8 cellular contexts compared by ENCODE assay signal in the genomic region with DNA sequence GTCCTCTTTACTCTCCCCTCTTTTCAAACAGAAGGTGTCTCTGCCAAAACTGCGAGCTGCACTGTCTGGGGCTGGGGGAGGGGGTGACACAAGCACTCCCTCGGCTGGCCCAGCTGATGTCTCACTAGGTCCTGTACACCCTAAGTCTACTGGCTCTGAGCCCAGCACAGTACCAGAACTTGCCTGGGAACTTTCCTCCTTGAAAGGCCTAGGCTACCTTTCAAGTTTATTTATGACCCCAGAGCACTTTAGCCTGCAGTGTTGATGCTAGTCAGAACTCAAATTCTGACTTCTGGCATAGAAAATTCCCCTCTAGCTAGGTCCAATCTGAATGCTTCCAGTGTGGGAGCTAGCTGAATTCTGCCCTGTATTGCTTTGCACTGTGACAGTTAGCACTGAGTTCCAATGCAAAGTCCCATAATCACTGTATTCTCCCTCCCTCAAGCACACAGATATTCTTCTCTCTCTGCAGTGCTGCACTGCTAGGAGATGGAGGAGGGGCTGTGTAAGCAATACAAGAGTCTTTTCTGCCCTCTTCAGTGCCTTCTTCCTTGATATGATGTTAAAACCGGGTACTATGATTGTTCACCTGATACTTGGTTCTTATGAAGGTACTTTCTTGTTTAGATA. TPM values are rescaled to one million over a fixed set of nuclear protein-coding genes. Genes with fewer than 3 reads are reported as not detected.
DNase-seq lines count a peak whose midpoint lies in the region; ATAC-seq and TF ChIP-seq lines count a peak whose summit lies in the region.
"Had no signal": no experiment of that assay in that cellular context is flagged by ENCODE, and none has a peak within 500 bp of the region (broad histone marks: within the 10 kb centered on the region; RNA-seq: fewer than 3 reads in every experiment).

No MANE protein-coding gene starts in this region.

- no peak overlapping the region for H3K23ac ChIP-seq in mesenchymal stem cell (ENCODE audit: low read length in 2 of 2)
- H3K23ac ChIP-seq in mesendoderm (ENCODE audit: low read length): no peak overlapping the region

- ATAC-seq in upper lobe of left lung (ENCODE audit: low FRiP score in 2 of 2): peak; percentile 74 to 89
- ATAC-seq in GM18520 (IDR thresholded peaks at IDR 0.05; ENCODE audit: unreplicated experiment): no peak

- intact Hi-C loops in breast epithelium (cut with DNase I; ENCODE audit: low total_unique reads) (no loop called here), CD14-positive monocyte (cut with micrococcal nuclease) (no loop called here)

- TF ChIP-seq POLR2A in breast epithelium (IDR thresholded peaks at IDR 0.05) (no peak), upper lobe of left lung (IDR thresholded peaks at IDR 0.05) (no peak)

- no peaks in the 10 kb centered on the region for H3K9me3 ChIP-seq in breast epithelium
- peaks cover 16% of the 10 kb centered on the region for H3K9me3 ChIP-seq in mesenchymal stem cell (ENCODE audit: control insufficient read depth, low read length)
- H3K9me3 ChIP-seq in upper lobe of left lung: no peaks in the 10 kb centered on the region

- TF ChIP-seq CTCF in breast epithelium (IDR thresholded peaks at IDR 0.05): no peak
- no peak for TF ChIP-seq CTCF in upper lobe of left lung (IDR thresholded peaks at IDR 0.05)
- no peak for TF ChIP-seq CTCF in CD14-positive monocyte (IDR thresholded peaks at IDR 0.05)

- H3K4me2 ChIP-seq in mesenchymal stem cell (ENCODE audit: low read length, poor library complexity, severe bottlenecking) (no peak overlapping the region), mesendoderm (ENCODE audit: low read length) (no peak overlapping the region)

- H2BK5ac ChIP-seq in mesenchymal stem cell (ENCODE audit: low read depth, low read length, poor library complexity, severe bottlenecking) (no peak overlapping the region), mesendoderm (ENCODE audit: low read length) (no peak overlapping the region)

- no peak overlapping the region for H3K14ac ChIP-seq in mesenchymal stem cell (ENCODE audit: low read length in 2 of 2)

- H2BK12ac ChIP-seq in mesenchymal stem cell (ENCODE audit: low read length in 2 of 2): peak overlapping the region in 1 of 2 experiments; percentile 82

- no peak overlapping the region for H2AFZ ChIP-seq in mesenchymal stem cell (ENCODE audit: low read depth, low read length)

- H3K9ac ChIP-seq in mesenchymal stem cell (ENCODE audit: low read length): peak overlapping the region; percentile 71
- no peak overlapping the region for H3K9ac ChIP-seq in mesendoderm (ENCODE audit: low read length)

- H3K56ac ChIP-seq in mesendoderm (ENCODE audit: low read length): no peak overlapping the region

- no peaks in the 10 kb centered on the region for H3K27me3 ChIP-seq in breast epithelium
- no peaks in the 10 kb centered on the region for H3K27me3 ChIP-seq in mesenchymal stem cell (ENCODE audit: control insufficient read depth in 1 of 2, insufficient read depth in 1 of 2, low read length in 2 of 2)
- no peaks in the 10 kb centered on the region for H3K27me3 ChIP-seq in upper lobe of left lung
- no peaks in the 10 kb centered on the region for H3K27me3 ChIP-seq in mesendoderm (ENCODE audit: insufficient read depth, low read length, poor library complexity)

- peak overlapping the region; percentile 93 for H4K8ac ChIP-seq in mesenchymal stem cell (ENCODE audit: low read length)
- H4K8ac ChIP-seq in mesendoderm (ENCODE audit: low read depth, low read length): no peak overlapping the region

- no peak overlapping the region for H3K27ac Mint-ChIP-seq in CD14-positive monocyte

- H3K79me1 ChIP-seq in mesenchymal stem cell (replicated peaks; ENCODE audit: low read length, poor library complexity, severe bottlenecking) (peaks cover 3% of the 10 kb centered on the region), mesendoderm (ENCODE audit: low read length) (no peaks in the 10 kb centered on the region)

- peak in 1 of 4 donors; percentile 78 for TF ChIP-seq EP300 in upper lobe of left lung (IDR thresholded peaks at IDR 0.05)

- H3K27me3 Mint-ChIP-seq in CD14-positive monocyte (ENCODE audit: low read depth in 3 of 3): no peaks in the 10 kb centered on the region

- H3K4me1 ChIP-seq in breast epithelium: no peaks in the 10 kb centered on the region
- peaks cover 9% of the 10 kb centered on the region for H3K4me1 ChIP-seq in mesenchymal stem cell (ENCODE audit: control insufficient read depth, insufficient read depth, low read depth, low read length)
- H3K4me1 ChIP-seq in upper lobe of left lung: peaks cover 3 to 27% (median 11%) of the 10 kb centered on the region in 4 donors
- H3K4me1 ChIP-seq in mesendoderm (ENCODE audit: control insufficient read depth, low read depth, low read length): no peaks in the 10 kb centered on the region

- no peaks in the 10 kb centered on the region for H3K79me2 ChIP-seq in mesendoderm (ENCODE audit: control insufficient read depth, insufficient read depth, low read length)

- H2AK5ac ChIP-seq in mesenchymal stem cell (ENCODE audit: low read length, severe bottlenecking): peak overlapping the region; percentile 92
- no peak overlapping the region for H2AK5ac ChIP-seq in mesendoderm (ENCODE audit: low read length)

- H3K27ac ChIP-seq in breast epithelium: peak overlapping the region; percentile 81 to 92
- H3K27ac ChIP-seq in mesenchymal stem cell (ENCODE audit: low read length, poor library complexity, severe bottlenecking): peak overlapping the region; percentile 47
- peak overlapping the region; percentile 84 to 89 (median 86) for H3K27ac ChIP-seq in upper lobe of left lung
- no peak overlapping the region for H3K27ac ChIP-seq in mesendoderm (ENCODE audit: low read depth, low read length)

- no peak overlapping the region for H4K5ac ChIP-seq in mesendoderm (ENCODE audit: low read length)

- DNase-seq in LoVo (ENCODE audit: low spot score) (peak; percentile 35), breast epithelium (ENCODE audit: low spot score in 2 of 2) (peak in 1 of 2 donors; percentile 73), mesenchymal stem cell (peak; percentile 90), upper lobe of left lung (peak in 1 of 2 donors; percentile 93), CD14-positive monocyte (ENCODE audit: low spot score) (no peak), mesendoderm (no peak)
- DNase-seq: NCI-H1436 treated with DMSO at 0.1 percent for 48 hours had no signal

- H3K4ac ChIP-seq in mesenchymal stem cell (ENCODE audit: low read depth in 1 of 2, low read length in 2 of 2): peak overlapping the region; percentile 83 to 94
- H3K4ac ChIP-seq in mesendoderm (ENCODE audit: low read depth, low read length): no peak overlapping the region

- H2BK15ac ChIP-seq in mesenchymal stem cell (ENCODE audit: low read depth, poor library complexity, severe bottlenecking): no peak overlapping the region
- H2BK15ac ChIP-seq in mesendoderm (replicated peaks; ENCODE audit: low read depth): no peak overlapping the region

- H3K9me3 Mint-ChIP-seq in CD14-positive monocyte: peaks cover 0 to 4% (median 0%) of the 10 kb centered on the region in 7 donors

- peak overlapping the region; percentile 81 to 90 for H3K18ac ChIP-seq in mesenchymal stem cell (ENCODE audit: low read depth in 1 of 2, low read length in 2 of 2)
- H3K18ac ChIP-seq in mesendoderm (ENCODE audit: low read length): no peak overlapping the region

- no peak overlapping the region for H4K91ac ChIP-seq in mesenchymal stem cell (ENCODE audit: low read length)

- no peak overlapping the region for H3K4me3 Mint-ChIP-seq in CD14-positive monocyte

- no peak overlapping the region for H3K4me3 ChIP-seq in breast epithelium
- H3K4me3 ChIP-seq in mesenchymal stem cell (ENCODE audit: insufficient read depth in 1 of 2, low read depth in 1 of 2, low read length in 2 of 2): no peak overlapping the region
- no peak overlapping the region for H3K4me3 ChIP-seq in upper lobe of left lung
- H3K4me3 ChIP-seq in mesendoderm (ENCODE audit: low read length): no peak overlapping the region

- WGBS in mesenchymal stem cell: 41% methylated on average over 3 of the region's 3 CpGs
- WGBS in upper lobe of left lung, 2 donors: 29 to 39% methylated on average over 3 of the region's 3 CpGs
- WGBS in mesendoderm (ENCODE audit: extremely low coverage, insufficient coverage, low lambda C conversion rate): no CpG with 5 or more reads among the region's 3 CpGs

- H3K36me3 Mint-ChIP-seq in CD14-positive monocyte: no peaks in the 10 kb centered on the region

- H2BK120ac ChIP-seq in mesenchymal stem cell (ENCODE audit: low read depth, low read length) (peak overlapping the region; percentile 80), mesendoderm (ENCODE audit: low read depth, low read length) (no peak overlapping the region)

- H3K36me3 ChIP-seq in breast epithelium (no peaks in the 10 kb centered on the region), mesenchymal stem cell (ENCODE audit: control insufficient read depth in 1 of 2, insufficient read depth in 2 of 2, low read depth in 1 of 2, low read length in 2 of 2) (peaks cover 0 to 15% of the 10 kb centered on the region in 2 experiments), upper lobe of left lung (no peaks in the 10 kb centered on the region), mesendoderm (ENCODE audit: control insufficient read depth, insufficient read depth, low read length) (no peaks in the 10 kb centered on the region)

- H3K4me1 Mint-ChIP-seq in CD14-positive monocyte: no peaks in the 10 kb centered on the region

RNA-seq across cellular contexts. Expression of gene LURAP1L, which starts 10.5 kb away (rescaled TPM):
- total RNA-seq in breast epithelium (10 to 100 TPM; 12.3 to 25.2 (median 24.1) TPM), upper lobe of left lung (10 to 100 TPM; 25.4 to 59.7 (median 33.6) TPM)
- 32.8 TPM for polyA plus RNA-seq in mesenchymal stem cell (2013, experiment 1 of 2)
- polyA plus RNA-seq in mesenchymal stem cell (2013, experiment 2 of 2): 33.7 TPM
- not detected for polyA plus RNA-seq in CD14-positive monocyte
- 0.22 TPM for polyA plus RNA-seq in mesendoderm (2013, experiment 1 of 2)
- polyA plus RNA-seq in mesendoderm (2013, experiment 2 of 2): 0.24 TPM

Comparison
In these comparisons a context has a peak if more than half of its experiments do, and no peak if none do; other contexts are left out.
1. DNase-seq: peak in LoVo (single experiment) and mesenchymal stem cell (single experiment); none in CD14-positive monocyte (single experiment) and mesendoderm (single experiment).